Comparison of ENCODE assay signal across 11 cellular contexts in genomic region chr1:69223156-69223555, GRCh38.
"Had no signal": no experiment of that assay in that cellular context is flagged by ENCODE, and none has a peak within 500 bp of the region (broad histone marks: within the 10 kb centered on the region; RNA-seq: fewer than 3 reads in every experiment).

No MANE protein-coding gene starts in this region.

- FAIRE-seq: H1, H54 had no signal

- H3K9ac ChIP-seq: GM23248 had no signal

- DNase-seq: GM23248, GOT3, H7, H9, HCEC 1CT, HFFc6 had no signal

- H3K4me2 ChIP-seq: GM23338 had no signal

- H2AFZ ChIP-seq: GM23248, GM23338 had no signal

- H3K27ac ChIP-seq: GM23248 had no signal

- H3K4me1 ChIP-seq: HAP-1 had no signal

- H3K9me3 ChIP-seq: HAP-1 had no signal

- H3K4me3 ChIP-seq: GM23248, GM23338, HAP-1 had no signal

- H3K36me3 ChIP-seq: HAP-1 had no signal

- ATAC-seq: GM23338, HCT116 had no signal
